In the genomic region with DNA sequence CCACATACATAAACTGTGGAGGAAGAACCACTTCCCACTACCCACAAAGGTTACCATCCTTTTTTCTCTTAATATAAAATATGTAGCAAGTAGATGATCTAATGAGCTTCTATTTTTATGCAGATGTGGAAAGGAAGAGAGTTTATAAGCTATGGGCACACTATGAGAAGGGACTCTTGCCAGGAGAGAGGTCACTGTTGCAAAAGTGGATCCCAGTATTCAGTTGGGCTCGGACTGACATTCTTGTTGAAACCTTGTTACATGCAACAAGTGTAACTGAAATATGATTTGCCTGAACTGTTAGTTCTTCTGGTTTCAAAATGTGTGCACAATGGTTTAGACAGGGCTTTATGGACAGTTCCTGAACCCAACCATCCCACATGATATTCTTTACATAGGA, we compare ENCODE assay signal across 1 cellular context.
TF ChIP-seq lines count a peak whose summit lies in the region.

No MANE protein-coding gene starts in this region.

TF ChIP-seq in HepG2, 621 proteins besides CTCF, POLR2A, EP300 and RAD21:
- TF ChIP-seq BATF2 (CRISPR knock-in tag; IDR thresholded peaks at IDR 0.05) (no peak), ZNF460 (CRISPR knock-in tag; IDR thresholded peaks at IDR 0.05; ENCODE audit: borderline replicate concordance) (no peak), RFX3 (CRISPR knock-in tag; IDR thresholded peaks at IDR 0.05) (no peak), ZNF549 (CRISPR knock-in tag; IDR thresholded peaks at IDR 0.05) (no peak), ZNF337 (CRISPR knock-in tag; IDR thresholded peaks at IDR 0.05; ENCODE audit: borderline replicate concordance, low read depth) (no peak), HCFC1 (IDR thresholded peaks at IDR 0.05; ENCODE audit: low read depth, low read length) (no peak), MAFK (conservative IDR thresholded peaks at IDR 0.05 in 1 of 2, IDR thresholded peaks at IDR 0.05 in 1 of 2; ENCODE audit: low read length in 2 of 2) (no peak), ZNF207 (IDR thresholded peaks at IDR 0.05; ENCODE audit: borderline replicate concordance) (no peak), KDM4B (CRISPR knock-in tag; IDR thresholded peaks at IDR 0.05) (no peak)
- TF ChIP-seq, protein P1, sequence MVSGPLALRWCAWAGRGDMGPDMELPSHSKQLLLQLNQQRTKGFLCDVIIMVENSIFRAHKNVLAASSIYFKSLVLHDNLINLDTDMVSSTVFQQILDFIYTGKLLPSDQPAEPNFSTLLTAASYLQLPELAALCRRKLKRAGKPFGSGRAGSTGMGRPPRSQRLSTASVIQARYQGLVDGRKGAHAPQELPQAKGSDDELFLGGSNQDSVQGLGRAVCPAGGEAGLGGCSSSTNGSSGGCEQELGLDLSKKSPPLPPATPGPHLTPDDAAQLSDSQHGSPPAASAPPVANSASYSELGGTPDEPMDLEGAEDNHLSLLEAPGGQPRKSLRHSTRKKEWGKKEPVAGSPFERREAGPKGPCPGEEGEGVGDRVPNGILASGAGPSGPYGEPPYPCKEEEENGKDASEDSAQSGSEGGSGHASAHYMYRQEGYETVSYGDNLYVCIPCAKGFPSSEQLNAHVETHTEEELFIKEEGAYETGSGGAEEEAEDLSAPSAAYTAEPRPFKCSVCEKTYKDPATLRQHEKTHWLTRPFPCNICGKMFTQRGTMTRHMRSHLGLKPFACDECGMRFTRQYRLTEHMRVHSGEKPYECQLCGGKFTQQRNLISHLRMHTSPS (CRISPR knock-in tag; IDR thresholded peaks at IDR 0.05; ENCODE audit: low read depth), result no peak
